In genomic region chr20:59598625-59599310, GRCh38 we compare ENCODE assay signal across 8 cellular contexts. TPM values are rescaled to one million over a fixed set of nuclear protein-coding genes. Genes with fewer than 3 reads are reported as not detected.
A peak's percentile ranks its signal among the peaks of the same experiment; 100 is the strongest.
DNase-seq lines count a peak whose midpoint lies in the region; ATAC-seq and TF ChIP-seq lines count a peak whose summit lies in the region.

No MANE protein-coding gene starts in this region.

- H3K27ac ChIP-seq in A673 (ENCODE audit: low read depth, low read length, poor library complexity, severe bottlenecking) = no peak overlapping the region
- no peak overlapping the region for H3K27ac ChIP-seq in neutrophil

- CTCF ChIA-PET in A673 (lab: Charles Lee) = no interaction called here

- H3K36me3 Mint-ChIP-seq in endothelial cell (ENCODE audit: low read depth, unreplicated experiment) = no peaks in the 10 kb centered on the region

- intact Hi-C loops in A673 (cut with micrococcal nuclease; ENCODE audit: unreplicated experiment) = loop anchor here (1.0 kb wide), 1 partner anchor 153 kb away; no protein-coding TSS in a partner anchor

- DNase-seq in A673 (ENCODE audit: low spot score) (peak; percentile 25), LHCN-M2 (ENCODE audit: low read depth) (peak; percentile 0), SKM-1 treated with dmso at 0.1 percent for 144 hours (lab: John Stamatoyannopoulos, UW; ENCODE audit: unreplicated experiment) (peak; percentile 12), endothelial cell (ENCODE audit: low spot score) (peak; percentile 69)

- no peak overlapping the region for H3K4me3 ChIP-seq in A673 (ENCODE audit: low read depth, low read length, poor library complexity, severe bottlenecking)
- no peak overlapping the region for H3K4me3 ChIP-seq in neutrophil (ENCODE audit: low read depth in 1 of 2, low read length in 1 of 2)

- H3K9me3 ChIP-seq in A673 (ENCODE audit: low read depth, low read length, poor library complexity, severe bottlenecking) (no peaks in the 10 kb centered on the region), neutrophil (no peaks in the 10 kb centered on the region)

- H3K4me1 ChIP-seq in A673 (ENCODE audit: insufficient read depth, low read length, poor library complexity, severe bottlenecking) = no peaks in the 10 kb centered on the region
- no peaks in the 10 kb centered on the region for H3K4me1 ChIP-seq in neutrophil (ENCODE audit: control insufficient read depth in 1 of 2, insufficient read depth in 1 of 2, low read depth in 1 of 2, low read length in 1 of 2)

- peak; percentile 83 for TF ChIP-seq CTCF in A673 (conservative IDR thresholded peaks at IDR 0.05; ENCODE audit: low read depth, low read length)
- TF ChIP-seq CTCF in GM12872 (IDR thresholded peaks at IDR 0.05; ENCODE audit: insufficient read depth, low read depth, low read length) = peak; percentile 95
- TF ChIP-seq CTCF in endothelial cell (IDR thresholded peaks at IDR 0.05; ENCODE audit: unreplicated experiment) = peak; percentile 89
- TF ChIP-seq CTCF in neutrophil (IDR thresholded peaks at IDR 0.05) = peak; percentile 54

- ATAC-seq in HG02678 (IDR thresholded peaks at IDR 0.05; ENCODE audit: unreplicated experiment) = no peak
- ATAC-seq in GM19328 (IDR thresholded peaks at IDR 0.05; ENCODE audit: unreplicated experiment) = no peak

- no peaks in the 10 kb centered on the region for H3K9me3 Mint-ChIP-seq in endothelial cell (ENCODE audit: unreplicated experiment)

- BruUV-seq in A673 (replicated peaks; lab: Mats Ljungman, UMichigan) = no TSS peak

- no peak overlapping the region for H3K4me3 Mint-ChIP-seq in endothelial cell (ENCODE audit: unreplicated experiment)

- H3K27ac Mint-ChIP-seq in endothelial cell (ENCODE audit: unreplicated experiment) = no peak overlapping the region

- peaks cover 3% of the 10 kb centered on the region for H3K4me1 Mint-ChIP-seq in endothelial cell (ENCODE audit: unreplicated experiment)

- POLR2A ChIA-PET in A673 (lab: Charles Lee; ENCODE audit: low non-redundant PET) = no interaction called here

- H3K27me3 Mint-ChIP-seq in endothelial cell (ENCODE audit: unreplicated experiment) = peaks cover 5% of the 10 kb centered on the region

- H3K36me3 ChIP-seq in A673 (ENCODE audit: insufficient read depth, low read length, poor library complexity, severe bottlenecking) = no peaks in the 10 kb centered on the region
- no peaks in the 10 kb centered on the region for H3K36me3 ChIP-seq in neutrophil

- H3K27me3 ChIP-seq in A673 (replicated peaks; ENCODE audit: insufficient read depth, low read depth, low read length, poor library complexity) (peaks cover 41% of the 10 kb centered on the region), neutrophil (peaks cover 96% of the 10 kb centered on the region)

RNA-seq across cellular contexts. Expression of gene PHACTR3, which starts 5.6 kb away (rescaled TPM):
- total RNA-seq in A673 (2021) (0.17 and 0.59 TPM in 2 replicates), LHCN-M2 (2014; rRNA removed) (0.63 TPM in 1 of 2 replicates, not detected in the other), endothelial cell (ENCODE audit: unreplicated experiment) (8.7 TPM)
- polyA plus RNA-seq in LHCN-M2 (2012) = not detected

Comparison
In these comparisons a context has a peak if more than half of its experiments do, and no peak if none do; other contexts are left out.
1. DNase-seq: peak in every context shown above with its lines; median percentile 69 in endothelial cell; 25 in A673; 12 in SKM-1 treated with dmso at 0.1 percent for 144 hours; 0 in LHCN-M2.